8 cellular contexts compared by ENCODE assay signal in genomic region chr15:51982013-51982769, GRCh38. TPM values are rescaled to one million over a fixed set of nuclear protein-coding genes. Genes with fewer than 3 reads are reported as not detected.
A peak's percentile ranks its signal among the peaks of the same experiment; 100 is the strongest.
DNase-seq lines count a peak whose midpoint lies in the region; ATAC-seq and TF ChIP-seq lines count a peak whose summit lies in the region.

No MANE protein-coding gene starts in this region.

- ATAC-seq in HG03175 (IDR thresholded peaks at IDR 0.05; ENCODE audit: unreplicated experiment) (peak; percentile 96), esophagus mucosa (peak; percentile 94)

- no peaks in the 10 kb centered on the region for H3K4me1 ChIP-seq in urinary bladder (ENCODE audit: insufficient read depth)

- no peaks in the 10 kb centered on the region for H3K36me3 Mint-ChIP-seq in neural crest cell (ENCODE audit: low read depth)

- peak overlapping the region; percentile 16 for H3K27ac Mint-ChIP-seq in neural crest cell (ENCODE audit: unreplicated experiment)

- H3K4me3 ChIP-seq in urinary bladder (ENCODE audit: low read depth, low read length) = no peak overlapping the region

- peak overlapping the region; percentile 16 for H3K4me3 Mint-ChIP-seq in neural crest cell

- peaks cover 4% of the 10 kb centered on the region for H3K4me1 Mint-ChIP-seq in neural crest cell

- no peaks in the 10 kb centered on the region for H3K36me3 ChIP-seq in urinary bladder (ENCODE audit: insufficient read depth)

- H3K27ac ChIP-seq in urinary bladder (ENCODE audit: low read depth) = peak overlapping the region; percentile 0

- WGBS in urinary bladder = 9% methylated on average over 7 of the region's 7 CpGs

- no peaks in the 10 kb centered on the region for H3K9me3 Mint-ChIP-seq in neural crest cell

- TF ChIP-seq POLR2A in GM19193 (IDR thresholded peaks at IDR 0.05; ENCODE audit: extremely low read depth, insufficient read depth, insufficient read length) = peak; percentile 44

- DNase-seq in COR-L47 (lab: John Stamatoyannopoulos, UW) (peak; percentile 69), NCI-H748 (lab: John Stamatoyannopoulos, UW; ENCODE audit: unreplicated experiment) (peak; percentile 56), neural crest cell (ENCODE audit: low read depth, low spot score) (no peak)
- DNase-seq in activated CD8-positive, alpha-beta memory T cell treated with anti-CD3 and anti-CD28 coated beads for 48 hours (ENCODE audit: low read depth in 2 of 3, low spot score in 2 of 3) = peak in 2 of 3 experiments; percentile 20 to 29

- TF ChIP-seq CTCF in neural crest cell (conservative IDR thresholded peaks at IDR 0.05) = peak; percentile 74

- no peaks in the 10 kb centered on the region for H3K27me3 Mint-ChIP-seq in neural crest cell (ENCODE audit: low read depth)

RNA-seq across cellular contexts. Expression of gene LEO1, which starts 10.6 kb away (rescaled TPM):
- total RNA-seq in esophagus mucosa = 16.8 TPM
- total RNA-seq in neural crest cell = 32.7 and 34.1 TPM in 2 replicates
- total RNA-seq in urinary bladder = 25.5 TPM
- 12.7 TPM for polyA plus RNA-seq in urinary bladder

RNA-seq across cellular contexts. Expression of gene MAPK6, which starts 36.8 kb away (rescaled TPM):
- total RNA-seq in esophagus mucosa (83.9 TPM), neural crest cell (77.8 and 82.1 TPM in 2 replicates), urinary bladder (50.8 TPM)
- 16.2 TPM for polyA plus RNA-seq in urinary bladder
